7 cellular contexts compared by ENCODE assay signal in the genomic region with DNA sequence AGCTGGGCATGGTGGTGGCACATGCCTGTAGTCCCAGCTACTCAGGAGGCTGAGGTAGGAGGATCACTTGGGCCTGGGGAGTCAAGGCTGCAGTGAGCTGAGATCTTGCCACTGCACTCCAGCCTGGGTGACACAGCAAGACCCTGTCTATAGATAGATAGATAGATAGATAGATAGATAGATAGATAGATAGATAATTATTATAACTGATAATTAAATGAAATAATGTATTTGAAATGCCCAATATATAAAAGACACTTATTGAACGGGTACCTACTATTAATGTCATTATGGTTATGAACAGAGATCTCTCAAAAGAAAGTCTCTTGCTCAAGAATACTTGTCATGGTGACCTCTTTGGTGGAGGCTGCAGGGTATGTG.
A peak's percentile ranks its signal among the peaks of the same experiment; 100 is the strongest.
DNase-seq lines count a peak whose midpoint lies in the region; ATAC-seq and TF ChIP-seq lines count a peak whose summit lies in the region.
"Not testable (repeated sequence)": the region's sequence is repeated elsewhere in the genome, so short reads cannot be mapped to it uniquely, and the experiment has no call there.

No MANE protein-coding gene starts in this region.

- not testable (repeated sequence) for H3K27me3 ChIP-seq in PC-3 (ENCODE audit: low read length); gastrocnemius medialis

- peak overlapping the region; percentile 64 for H3K27ac Mint-ChIP-seq in activated T-helper 1 cell treated with anti-CD3 and anti-CD28 coated beads, Interleukin-12 subunit alpha, Interleukin-12 subunit beta, Interleukin-2, Interleukin-4 antibody, amounts not matched to agents 30 ng/mL and 10 ng/mL and 1 ng/mL, durations not matched to agents 14 hours and 24 hours and 36 hours
- H3K27ac Mint-ChIP-seq in chondrocyte (ENCODE audit: unreplicated experiment), result not testable (repeated sequence)
- peak overlapping the region; percentile 94 for H3K27ac Mint-ChIP-seq in glutamatergic neuron (ENCODE audit: unreplicated experiment)
- peak overlapping the region in 5 of 6 donors; percentile 85 to 97 (median 91) for H3K27ac Mint-ChIP-seq in naive B cell

- peak overlapping the region; percentile 76; the same call in 1 of the 2 replicates for H3K4me3 ChIP-seq in PC-3 (ENCODE audit: low read length)
- peak overlapping the region in 2 of 4 donors; percentile 67 for H3K4me3 ChIP-seq in gastrocnemius medialis

- not testable (repeated sequence) for H3F3A ChIP-seq in PC-3 (ENCODE audit: low read length, unreplicated experiment)

- H3K27ac ChIP-seq in PC-3 (ENCODE audit: low read length), result not testable (repeated sequence)
- peak overlapping the region; percentile 91 to 97 (median 92) for H3K27ac ChIP-seq in gastrocnemius medialis

- H3K36me3 ChIP-seq in ES-I3 (ENCODE audit: insufficient read depth, low read length); PC-3 (ENCODE audit: low read depth, low read length); gastrocnemius medialis: not testable (repeated sequence)

- peaks cover 17% of the 10 kb centered on the region for H3K4me1 ChIP-seq in ES-I3 (ENCODE audit: insufficient read depth, low read length)
- peaks cover 14% of the 10 kb centered on the region for H3K4me1 ChIP-seq in PC-3 (ENCODE audit: insufficient read depth, low read length)
- peaks cover 44 to 46% of the 10 kb centered on the region in 2 donors for H3K4me1 ChIP-seq in gastrocnemius medialis

- H3K9me3 Mint-ChIP-seq in activated T-helper 1 cell treated with anti-CD3 and anti-CD28 coated beads, Interleukin-12 subunit alpha, Interleukin-12 subunit beta, Interleukin-2, Interleukin-4 antibody, amounts not matched to agents 30 ng/mL and 10 ng/mL and 1 ng/mL, durations not matched to agents 14 hours and 24 hours and 36 hours; chondrocyte (ENCODE audit: low read depth); glutamatergic neuron (ENCODE audit: unreplicated experiment); naive B cell: not testable (repeated sequence)

- in situ Hi-C loops in gastrocnemius medialis (cut with MboI; ENCODE audit: low sequenced_read_pairs in 4 of 4), result not testable (repeated sequence)

- not testable (repeated sequence) for H3K9me3 ChIP-seq in ES-I3 (ENCODE audit: control insufficient read depth, insufficient read depth, low read length); PC-3 (ENCODE audit: low read length); gastrocnemius medialis

- TF ChIP-seq CTCF in PC-3 (conservative IDR thresholded peaks at IDR 0.05; ENCODE audit: low read depth, low read length); chondrocyte (IDR thresholded peaks at IDR 0.05); glutamatergic neuron (IDR thresholded peaks at IDR 0.05; ENCODE audit: partially characterized antibody, unreplicated experiment); gastrocnemius medialis (IDR thresholded peaks at IDR 0.05 in 4 of 5, conservative IDR thresholded peaks at IDR 0.05 in 1 of 5): not testable (repeated sequence)

- H3K79me2 ChIP-seq in PC-3 (ENCODE audit: low read length), result not testable (repeated sequence)

- CTCF ChIA-PET in PC-3 (lab: Charles Lee), result not testable (repeated sequence)

- not testable (repeated sequence) for H3K36me3 Mint-ChIP-seq in activated T-helper 1 cell treated with anti-CD3 and anti-CD28 coated beads, Interleukin-12 subunit alpha, Interleukin-12 subunit beta, Interleukin-2, Interleukin-4 antibody, amounts not matched to agents 30 ng/mL and 10 ng/mL and 1 ng/mL, durations not matched to agents 14 hours and 24 hours and 36 hours (ENCODE audit: low read depth); chondrocyte (ENCODE audit: low read depth); glutamatergic neuron (ENCODE audit: unreplicated experiment); naive B cell

- not testable (repeated sequence) for H4K20me1 ChIP-seq in PC-3 (ENCODE audit: low read length)

- H3K27me3 Mint-ChIP-seq in activated T-helper 1 cell treated with anti-CD3 and anti-CD28 coated beads, Interleukin-12 subunit alpha, Interleukin-12 subunit beta, Interleukin-2, Interleukin-4 antibody, amounts not matched to agents 30 ng/mL and 10 ng/mL and 1 ng/mL, durations not matched to agents 14 hours and 24 hours and 36 hours (ENCODE audit: insufficient read depth); chondrocyte (ENCODE audit: low read depth); glutamatergic neuron (ENCODE audit: unreplicated experiment); naive B cell: not testable (repeated sequence)

- not testable (repeated sequence) for H3K9me2 ChIP-seq in PC-3 (replicated peaks; ENCODE audit: low read length)

- not testable (repeated sequence) for DNase-seq in PC-3; activated T-helper 1 cell treated with anti-CD3 and anti-CD28 coated beads, Interleukin-12 subunit alpha, Interleukin-12 subunit beta, Interleukin-2, Interleukin-4 antibody, amounts not matched to agents 30 ng/mL and 10 ng/mL and 1 ng/mL, durations not matched to agents 14 hours and 24 hours and 36 hours (ENCODE audit: low spot score); chondrocyte (ENCODE audit: low spot score); glutamatergic neuron; naive B cell; gastrocnemius medialis

- POLR2A ChIA-PET in PC-3 (lab: Charles Lee; ENCODE audit: unreplicated experiment), result not testable (repeated sequence)

- not testable (repeated sequence) for ATAC-seq in PC-3; naive B cell (ENCODE audit: low read depth in 2 of 2); gastrocnemius medialis

- H3K9ac ChIP-seq in ES-I3 (ENCODE audit: low read depth, low read length), result peak overlapping the region; percentile 64
- not testable (repeated sequence) for H3K9ac ChIP-seq in PC-3 (ENCODE audit: low read length)

- intact Hi-C loops in PC-3 (cut with micrococcal nuclease) (loop anchor here (5.0 kb wide), 2 partner anchors 39 to 59 kb away; no protein-coding TSS in a partner anchor), gastrocnemius medialis (cut with DNase I; ENCODE audit: low total_unique reads) (loop anchor here (10.0 kb wide), 4 partner anchors 472 to 1192 kb away; partner anchors contain the start of genes ANKRD37, LRP2BP, PDLIM3 and SLC25A4)
- intact Hi-C loops in activated T-helper 1 cell treated with anti-CD3 and anti-CD28 coated beads, Interleukin-12 subunit alpha, Interleukin-12 subunit beta, Interleukin-2, Interleukin-4 antibody, amounts not matched to agents 30 ng/mL and 10 ng/mL and 1 ng/mL, durations not matched to agents 14 hours and 24 hours and 36 hours (cut with micrococcal nuclease), result not testable (repeated sequence)

- peak overlapping the region; percentile 93 for H2AFZ ChIP-seq in PC-3 (ENCODE audit: low read length)

- H3K4me3 Mint-ChIP-seq in activated T-helper 1 cell treated with anti-CD3 and anti-CD28 coated beads, Interleukin-12 subunit alpha, Interleukin-12 subunit beta, Interleukin-2, Interleukin-4 antibody, amounts not matched to agents 30 ng/mL and 10 ng/mL and 1 ng/mL, durations not matched to agents 14 hours and 24 hours and 36 hours, result peak overlapping the region; percentile 84
- H3K4me3 Mint-ChIP-seq in chondrocyte (ENCODE audit: unreplicated experiment), result peak overlapping the region; percentile 88
- H3K4me3 Mint-ChIP-seq in glutamatergic neuron (ENCODE audit: unreplicated experiment), result peak overlapping the region; percentile 92
- peak overlapping the region; percentile 74 to 95 (median 90) for H3K4me3 Mint-ChIP-seq in naive B cell

- peaks cover 37% of the 10 kb centered on the region for H3K4me1 Mint-ChIP-seq in activated T-helper 1 cell treated with anti-CD3 and anti-CD28 coated beads, Interleukin-12 subunit alpha, Interleukin-12 subunit beta, Interleukin-2, Interleukin-4 antibody, amounts not matched to agents 30 ng/mL and 10 ng/mL and 1 ng/mL, durations not matched to agents 14 hours and 24 hours and 36 hours (ENCODE audit: low read depth)
- H3K4me1 Mint-ChIP-seq in chondrocyte (ENCODE audit: low read depth), result peaks cover 17% of the 10 kb centered on the region
- H3K4me1 Mint-ChIP-seq in glutamatergic neuron (ENCODE audit: low read depth, unreplicated experiment), result peaks cover 26% of the 10 kb centered on the region
- peaks cover 58 to 79% (median 77%) of the 10 kb centered on the region in 3 donors for H3K4me1 Mint-ChIP-seq in naive B cell

- BruUV-seq in PC-3 (replicated peaks; lab: Mats Ljungman, UMichigan), result not testable (repeated sequence)

- peak overlapping the region; percentile 84 for H3K4me2 ChIP-seq in PC-3 (ENCODE audit: low read length)

- not testable (repeated sequence) for TF ChIP-seq POLR2A in gastrocnemius medialis (IDR thresholded peaks at IDR 0.05)
